ENCODE assay signal across 29 cellular contexts in the genomic region with DNA sequence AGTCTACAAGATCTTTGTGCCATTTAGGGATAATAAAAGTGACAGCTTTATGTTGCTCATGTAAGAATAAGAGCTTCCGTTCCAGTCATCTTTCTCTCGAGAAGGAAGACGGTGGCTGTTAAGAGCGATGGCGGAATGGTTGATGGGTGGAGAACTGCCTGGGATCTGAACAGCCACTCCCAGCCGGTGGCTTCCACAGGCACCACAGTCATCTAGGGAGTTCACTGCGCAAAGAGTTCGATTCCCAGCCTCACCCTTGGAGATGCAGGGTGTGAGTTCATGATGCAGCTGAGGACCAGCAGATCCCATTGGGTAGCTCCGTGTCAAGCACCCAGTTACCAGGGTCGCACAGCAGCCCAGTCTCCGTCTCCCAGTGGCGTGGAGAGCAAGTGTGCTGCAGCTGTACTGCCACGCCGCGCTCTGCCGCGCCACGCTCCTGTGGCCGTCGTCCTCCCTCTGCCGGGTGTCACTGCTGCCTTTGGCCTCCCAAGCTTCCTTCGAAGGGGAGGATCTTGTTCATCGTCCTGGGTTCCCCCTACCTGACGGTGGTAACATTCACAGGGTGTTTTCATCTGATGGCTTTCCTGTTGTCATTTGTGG. TPM values are rescaled to one million over a fixed set of nuclear protein-coding genes. Genes with fewer than 3 reads are reported as not detected.
DNase-seq lines count a peak whose midpoint lies in the region; ATAC-seq, FAIRE-seq and TF ChIP-seq lines count a peak whose summit lies in the region.
"Had no signal": no experiment of that assay in that cellular context is flagged by ENCODE, and none has a peak within 500 bp of the region (broad histone marks: within the 10 kb centered on the region; RNA-seq: fewer than 3 reads in every experiment).

No MANE protein-coding gene starts in this region.

- peaks cover 11% of the 10 kb centered on the region for H3K36me3 ChIP-seq in mucosa of descending colon (ENCODE audit: low read depth)

- H3K9me3 ChIP-seq in mucosa of descending colon = no peaks in the 10 kb centered on the region
- H3K9me3 ChIP-seq: Caco-2, HAP-1 had no signal

- H3K36me3 Mint-ChIP-seq in endothelial cell (ENCODE audit: low read depth, unreplicated experiment) = peaks cover 50% of the 10 kb centered on the region

- CTCF ChIA-PET in RWPE1 (lab: Yijun Ruan, JAX) = interaction anchor here (0.6 to 0.7 kb wide), 2 partner anchors 8 to 119 kb away, joined by 3 read pairs; no protein-coding TSS in a partner anchor

- H3K27ac ChIP-seq in RWPE1 = peak overlapping the region; percentile 100; the same call in 1 of the 2 replicates
- H3K27ac ChIP-seq: HL-60, PC-9 had no signal

- peak overlapping the region; percentile 25 for H3K27ac Mint-ChIP-seq in endothelial cell (ENCODE audit: unreplicated experiment)
- H3K27ac Mint-ChIP-seq: GM23338, HFFc6 had no signal

- ATAC-seq in mucosa of descending colon = no peak
- ATAC-seq: GM23338 had no signal

- peak overlapping the region; percentile 56 for H3K4me3 Mint-ChIP-seq in endothelial cell (ENCODE audit: unreplicated experiment)
- H3K4me3 Mint-ChIP-seq: CD4-positive, alpha-beta memory T cell; GM23338; HFFc6 had no signal

- H3K27me3 Mint-ChIP-seq in endothelial cell (ENCODE audit: unreplicated experiment) = peaks cover 5% of the 10 kb centered on the region
- H3K27me3 Mint-ChIP-seq: CD4-positive, alpha-beta memory T cell had no signal

- FAIRE-seq in urothelium cell line (lab: Jason Lieb, UNC) = peak; percentile 5
- FAIRE-seq: GM12891 had no signal

- POLR2A ChIA-PET in RWPE1 (lab: Yijun Ruan, JAX; ENCODE audit: low non-redundant PET) = no interaction called here

- no peak overlapping the region for H3K4me3 ChIP-seq in mucosa of descending colon
- H3K4me3 ChIP-seq: GM23338, HAP-1, PC-9 had no signal

- peaks cover 13% of the 10 kb centered on the region for H3K4me1 ChIP-seq in mucosa of descending colon (ENCODE audit: low read depth)
- H3K4me1 ChIP-seq: Caco-2, HAP-1 had no signal

- H3K9me3 Mint-ChIP-seq in endothelial cell (ENCODE audit: unreplicated experiment) = no peaks in the 10 kb centered on the region
- H3K9me3 Mint-ChIP-seq: CD4-positive, alpha-beta memory T cell; GM23338; HFFc6 had no signal

- H3K4me1 Mint-ChIP-seq in endothelial cell (ENCODE audit: unreplicated experiment) = no peaks in the 10 kb centered on the region
- H3K4me1 Mint-ChIP-seq: GM23338 had no signal

- DNase-seq in RWPE1 (ENCODE audit: low spot score) (no peak), endothelial cell (ENCODE audit: low spot score) (no peak), mucosa of descending colon (peak in 2 of 3 donors; percentile 15 to 38), urothelium cell line (ENCODE audit: low spot score) (no peak), T-helper 1 cell (no peak), NCI-H510A treated with DMSO at 0.1 percent for 48 hours (lab: John Stamatoyannopoulos, UW) (no peak)
- DNase-seq in effector CD8-positive, alpha-beta T cell (lab: John Stamatoyannopoulos, UW) = no peak
- DNase-seq: C1 segment of cervical spinal cord; Caco-2; CD4-positive, alpha-beta memory T cell; DMS79; EL; GDM1; HFFc6; Kasumi-1; MV-4-11; NCI-H1105; NCI-H1436 treated with DMSO at 0.1 percent for 48 hours; NCI-H1930; NCI-H2107; NCI-H524 treated with DMSO at 0.1 percent for 48 hours; NCI-H82; NK-92 treated with Interleukin-12 subunit alpha and Interleukin-12 subunit beta, amount 100 ng/mL, for 24 hours; PC-9; SHP77 treated with DMSO at 0.1 percent for 48 hours had no signal

- TF ChIP-seq CTCF in RWPE1 (conservative IDR thresholded peaks at IDR 0.05; ENCODE audit: low read depth) = no peak
- TF ChIP-seq CTCF in endothelial cell (IDR thresholded peaks at IDR 0.05; ENCODE audit: unreplicated experiment) = no peak
- no peak for TF ChIP-seq CTCF in mucosa of descending colon (IDR thresholded peaks at IDR 0.05)

- intact Hi-C loops in mucosa of descending colon (cut with DNase I, micrococcal nuclease) = no loop called here

RNA-seq across cellular contexts. Expression of a gene that starts 7.8 kb away (rescaled TPM):
- total RNA-seq in endothelial cell (ENCODE audit: unreplicated experiment) (150 TPM), mucosa of descending colon (100 to 1,000 TPM; 151 to 179 (median 164) TPM)

RNA-seq across cellular contexts. Expression of a gene that starts 36.3 kb away (rescaled TPM):
- 61.3 TPM for total RNA-seq in endothelial cell (ENCODE audit: unreplicated experiment)
- total RNA-seq in mucosa of descending colon = 10 to 100 TPM; 36.9 to 48.8 (median 48.2) TPM

Comparison
In these comparisons a context has a peak if more than half of its experiments do, and no peak if none do; other contexts are left out.
1. DNase-seq: peak in mucosa of descending colon (2 of 3); none in RWPE1 (single experiment), endothelial cell (single experiment), urothelium cell line (single experiment), effector CD8-positive, alpha-beta T cell (single experiment), T-helper 1 cell (0 of 5) and NCI-H510A treated with DMSO at 0.1 percent for 48 hours (single experiment).